ENCODE assay signal across 8 cellular contexts in the genomic region with DNA sequence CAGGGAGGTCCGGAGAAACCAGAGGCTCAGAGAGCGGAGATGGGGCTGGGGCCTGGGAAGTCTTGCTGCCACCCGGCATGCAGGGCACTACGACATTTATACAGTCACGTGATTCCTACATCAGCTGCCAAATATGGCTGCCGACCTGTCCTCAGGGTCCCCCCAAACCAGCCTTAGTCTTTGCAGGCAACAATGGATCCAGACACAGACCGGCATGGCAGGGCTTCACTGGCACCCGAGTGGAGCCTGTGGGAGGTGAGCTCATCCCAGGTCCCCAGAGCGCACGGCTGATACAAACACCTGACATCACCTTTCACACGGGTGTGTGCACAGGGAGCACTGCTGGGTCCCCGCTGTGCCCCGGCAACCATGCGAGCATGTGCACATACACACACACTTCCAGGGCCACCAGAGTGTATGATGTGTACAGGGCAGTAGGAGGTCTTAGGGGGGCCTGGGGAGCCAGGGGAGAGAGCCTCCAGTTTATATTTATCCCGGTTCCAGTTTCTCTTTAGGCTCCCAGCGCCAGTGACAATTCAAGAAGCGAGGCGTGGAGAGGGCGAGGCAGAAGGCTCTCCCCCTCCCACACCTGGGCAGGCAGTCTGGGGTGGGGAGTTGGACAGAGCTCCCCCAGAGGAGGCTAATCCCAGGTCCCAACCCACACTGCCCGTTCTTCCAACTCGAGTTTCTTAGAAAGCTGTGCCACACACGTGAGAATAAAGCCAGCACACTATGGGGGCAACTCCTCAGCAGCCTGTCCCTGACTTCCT. TPM values are rescaled to one million over a fixed set of nuclear protein-coding genes. Genes with fewer than 3 reads are reported as not detected.
DNase-seq lines count a peak whose midpoint lies in the region; ATAC-seq and TF ChIP-seq lines count a peak whose summit lies in the region.

No MANE protein-coding gene starts in this region.

- DNase-seq in AG04450 (ENCODE audit: low read depth, low spot score), result no peak
- DNase-seq in cerebellum (ENCODE audit: low spot score), result peak; percentile 67
- DNase-seq in naive thymus-derived CD4-positive, alpha-beta T cell, result no peak
- no peak for DNase-seq in activated CD8-positive, alpha-beta memory T cell treated with anti-CD3 and anti-CD28 coated beads, Interleukin-2, amount 50 U/mL, for 48 hours
- no peak for DNase-seq in stimulated activated CD4-positive, alpha-beta T cell treated with anti-CD3 and anti-CD28 coated beads, Interleukin-4, amount 100 ng/mL, for 24 hours

- H3K4me1 ChIP-seq in HUES64 (ENCODE audit: insufficient read depth, low read length), result peaks cover 15% of the 10 kb centered on the region; the same call in 1 of the 2 replicates
- H3K4me1 ChIP-seq in naive thymus-derived CD4-positive, alpha-beta T cell (ENCODE audit: control insufficient read depth in 2 of 2, insufficient read depth in 2 of 2, low read length in 2 of 2), result peaks cover 24 to 29% of the 10 kb centered on the region in 2 donors

- POLR2A ChIA-PET in AG04450 (lab: Yijun Ruan, JAX), result interaction anchor here (2.9 kb wide), 1 partner anchor 9 kb away, joined by 42 read pairs; a partner anchor contains a TSS
- POLR2A ChIA-PET in naive thymus-derived CD4-positive, alpha-beta T cell (lab: Charles Lee), result interaction anchor here (0.9 to 15.0 kb wide), 8 partner anchors 8 to 82 kb away, joined by 3 to 288 read pairs (median 10); a partner anchor contains a TSS

- peaks cover 52% of the 10 kb centered on the region for H3K36me3 ChIP-seq in HUES64 (ENCODE audit: insufficient read depth, low read length)
- peaks cover 0 to 48% (median 7%) of the 10 kb centered on the region in 3 experiments for H3K36me3 ChIP-seq in naive thymus-derived CD4-positive, alpha-beta T cell (ENCODE audit: control insufficient read depth in 2 of 3, insufficient read depth in 3 of 3, low read length in 3 of 3)

- TF ChIP-seq CTCF in AG04450 (IDR thresholded peaks at IDR 0.05; ENCODE audit: low read depth, low read length), result no peak

- peaks cover 0 to 18% (median 6%) of the 10 kb centered on the region in 5 donors for H3K36me3 Mint-ChIP-seq in naive thymus-derived CD4-positive, alpha-beta T cell

- peak overlapping the region; percentile 75 to 94 (median 88) for H3K27ac Mint-ChIP-seq in naive thymus-derived CD4-positive, alpha-beta T cell

- 93% methylated on average over 22 of the region's 22 CpGs for WGBS in HUES64

- H3K27ac ChIP-seq in AG04450 (ENCODE audit: low read depth, low read length) (no peak overlapping the region), HUES64 (ENCODE audit: low read depth, low read length) (peak overlapping the region; percentile 97)
- peak overlapping the region; percentile 84 for H3K27ac ChIP-seq in naive thymus-derived CD4-positive, alpha-beta T cell (ENCODE audit: low read depth, low read length)

- intact Hi-C loops in naive thymus-derived CD4-positive, alpha-beta T cell (cut with micrococcal nuclease), result no loop called here

- no peaks in the 10 kb centered on the region for H3K27me3 ChIP-seq in AG04450 (ENCODE audit: control insufficient read depth, insufficient read depth, low read length)
- H3K27me3 ChIP-seq in HUES64 (ENCODE audit: insufficient read depth, low read length), result peaks cover 5% of the 10 kb centered on the region; the same call in 1 of the 2 replicates
- no peaks in the 10 kb centered on the region for H3K27me3 ChIP-seq in naive thymus-derived CD4-positive, alpha-beta T cell (ENCODE audit: control insufficient read depth in 2 of 2, insufficient read depth in 2 of 2, low read length in 2 of 2)

- CTCF ChIA-PET in AG04450 (lab: Charles Lee), result interaction anchor here (1.3 to 3.4 kb wide), 2 partner anchors 9 to 85 kb away, joined by 3 to 60 read pairs; a partner anchor contains a TSS
- CTCF ChIA-PET in naive thymus-derived CD4-positive, alpha-beta T cell (lab: Charles Lee), result interaction anchor here (0.7 to 1.4 kb wide), 5 partner anchors 9 to 96 kb away, joined by 3 to 6 read pairs (median 4); a partner anchor contains a TSS

- ATAC-seq in naive thymus-derived CD4-positive, alpha-beta T cell, result no peak
- ATAC-seq in HG03025 (IDR thresholded peaks at IDR 0.05; ENCODE audit: low FRiP score, unreplicated experiment) (no peak), HG03159 (IDR thresholded peaks at IDR 0.05; ENCODE audit: unreplicated experiment) (no peak)

- H3K9me3 ChIP-seq in AG04450 (ENCODE audit: control insufficient read depth, insufficient read depth, low read length) (no peaks in the 10 kb centered on the region; the same call in 1 of the 2 replicates), HUES64 (ENCODE audit: insufficient read depth, low read depth, low read length) (no peaks in the 10 kb centered on the region)
- no peaks in the 10 kb centered on the region for H3K9me3 ChIP-seq in naive thymus-derived CD4-positive, alpha-beta T cell (ENCODE audit: control insufficient read depth in 2 of 3, low read length in 3 of 3)

- H3K9me3 Mint-ChIP-seq in naive thymus-derived CD4-positive, alpha-beta T cell, result no peaks in the 10 kb centered on the region

- peak overlapping the region; percentile 81 to 95 (median 88) for H3K4me3 Mint-ChIP-seq in naive thymus-derived CD4-positive, alpha-beta T cell

- H3K4me3 ChIP-seq in AG04450 (ENCODE audit: low read depth, low read length), result peak overlapping the region; percentile 85
- H3K4me3 ChIP-seq in HUES64 (ENCODE audit: low read length), result peak overlapping the region; percentile 96
- peak overlapping the region; percentile 81 for H3K4me3 ChIP-seq in naive thymus-derived CD4-positive, alpha-beta T cell (ENCODE audit: low read length)

- H3K9ac ChIP-seq in HUES64 (ENCODE audit: low read depth, low read length), result peak overlapping the region; percentile 99

- peaks cover 0 to 9% (median 0%) of the 10 kb centered on the region in 5 donors for H3K27me3 Mint-ChIP-seq in naive thymus-derived CD4-positive, alpha-beta T cell

- peaks cover 23 to 38% (median 36%) of the 10 kb centered on the region in 7 donors for H3K4me1 Mint-ChIP-seq in naive thymus-derived CD4-positive, alpha-beta T cell

RNA-seq across cellular contexts. Expression of a gene that starts 2.7 kb away (rescaled TPM):
- polyA plus RNA-seq in AG04450 (2011; rRNA removed), result 16.8 and 21.4 TPM in 2 replicates
- 36.1 and 51.0 TPM in 2 replicates for polyA minus RNA-seq in AG04450 (2011; rRNA and poly(A)+ RNA removed)
- polyA plus RNA-seq in HUES64 (2013, experiment 1 of 2), result 46.9 TPM
- 53.7 TPM for polyA plus RNA-seq in HUES64 (2013, experiment 2 of 2)
- total RNA-seq in cerebellum, result 51.0 TPM
- 10 to 100 TPM; 33.5 to 74.7 (median 44.1) TPM for total RNA-seq in naive thymus-derived CD4-positive, alpha-beta T cell
- polyA plus RNA-seq in naive thymus-derived CD4-positive, alpha-beta T cell, result 1 to 10 TPM; 3.1 to 5.1 TPM

RNA-seq across cellular contexts. Expression of a gene that starts 9.4 kb away (rescaled TPM):
- 3.8 and 6.7 TPM in 2 replicates for polyA plus RNA-seq in AG04450 (2011; rRNA removed)
- 2.2 and 3.6 TPM in 2 replicates for polyA minus RNA-seq in AG04450 (2011; rRNA and poly(A)+ RNA removed)
- 10.5 TPM for polyA plus RNA-seq in HUES64 (2013, experiment 1 of 2)
- 11.7 TPM for polyA plus RNA-seq in HUES64 (2013, experiment 2 of 2)
- total RNA-seq in cerebellum, result 13.2 TPM
- total RNA-seq in naive thymus-derived CD4-positive, alpha-beta T cell, result 10 to 100 TPM; 12.0 to 38.4 (median 16.4) TPM
- 10 to 100 TPM; 15.6 to 19.9 TPM for polyA plus RNA-seq in naive thymus-derived CD4-positive, alpha-beta T cell

RNA-seq across cellular contexts. Expression of a gene that starts 23.4 kb away (rescaled TPM):
- polyA plus RNA-seq in AG04450 (2011; rRNA removed), result 0.46 and 0.81 TPM in 2 replicates
- polyA minus RNA-seq in AG04450 (2011; rRNA and poly(A)+ RNA removed), result 0.74 and 2.0 TPM in 2 replicates
- 1.4 TPM for polyA plus RNA-seq in HUES64 (2013, experiment 1 of 2)
- polyA plus RNA-seq in HUES64 (2013, experiment 2 of 2), result 0.95 TPM
- 8.0 TPM for total RNA-seq in cerebellum
- total RNA-seq in naive thymus-derived CD4-positive, alpha-beta T cell, result 10 to 100 TPM in 4 of 5 experiments, 1 to 10 TPM in 1; 9.4 to 19.8 (median 17.8) TPM
- polyA plus RNA-seq in naive thymus-derived CD4-positive, alpha-beta T cell, result under 1 TPM; 0.64 to 0.87 TPM

RNA-seq across cellular contexts. Expression of a gene that starts 51.1 kb away (rescaled TPM):
- polyA plus RNA-seq in AG04450 (2011; rRNA removed), result 5.1 and 7.1 TPM in 2 replicates
- 12.1 and 26.8 TPM in 2 replicates for polyA minus RNA-seq in AG04450 (2011; rRNA and poly(A)+ RNA removed)
- 15.1 TPM for polyA plus RNA-seq in HUES64 (2013, experiment 1 of 2)
- polyA plus RNA-seq in HUES64 (2013, experiment 2 of 2), result 13.8 TPM
- 16.1 TPM for total RNA-seq in cerebellum
- 10 to 100 TPM; 32.1 to 51.5 (median 44.6) TPM for total RNA-seq in naive thymus-derived CD4-positive, alpha-beta T cell
- polyA plus RNA-seq in naive thymus-derived CD4-positive, alpha-beta T cell, result 1 to 10 TPM; 4.0 to 5.8 TPM
